21 cellular contexts compared by ENCODE assay signal in genomic region chr10:119852277-119852676, GRCh38. TPM values are rescaled to one million over a fixed set of nuclear protein-coding genes. Genes with fewer than 3 reads are reported as not detected.
DNase-seq lines count a peak whose midpoint lies in the region; ATAC-seq, FAIRE-seq and TF ChIP-seq lines count a peak whose summit lies in the region.
"Had no signal": no experiment of that assay in that cellular context is flagged by ENCODE, and none has a peak within 500 bp of the region (broad histone marks: within the 10 kb centered on the region; RNA-seq: fewer than 3 reads in every experiment).

No MANE protein-coding gene starts in this region.

- peak overlapping the region; percentile 7 for H2AK5ac ChIP-seq in mesenchymal stem cell (ENCODE audit: low read length, severe bottlenecking)

- ATAC-seq in T-helper 17 cell (no peak), GM21360 (IDR thresholded peaks at IDR 0.05; ENCODE audit: unreplicated experiment) (no peak), GM23338 (no peak)
- no peak for ATAC-seq in effector memory CD8-positive, alpha-beta T cell (replicated peaks)

- peak; percentile 23 for FAIRE-seq in GM12891 (lab: Jason Lieb, UNC)
- FAIRE-seq: D721Med, GM12892, H1 had no signal

- no peak overlapping the region for H3K9ac ChIP-seq in mesenchymal stem cell (ENCODE audit: low read length)
- H3K9ac ChIP-seq: BLaER1 had no signal

- no peaks in the 10 kb centered on the region for H3K9me3 ChIP-seq in T-helper 17 cell (ENCODE audit: control insufficient read depth, low read length, poor library complexity, severe bottlenecking)
- H3K9me3 ChIP-seq in mesenchymal stem cell (ENCODE audit: control insufficient read depth, low read length) = no peaks in the 10 kb centered on the region
- H3K9me3 ChIP-seq: BLaER1 had no signal

- WGBS in mesenchymal stem cell = 97% methylated on average over 6 of the region's 6 CpGs

- peaks cover 3% of the 10 kb centered on the region for H3K79me2 ChIP-seq in GM23338 (replicated peaks; ENCODE audit: insufficient read depth)

- H3K9me2 ChIP-seq in GM23338 (ENCODE audit: insufficient read depth) = no peaks in the 10 kb centered on the region

- H2AFZ ChIP-seq in mesenchymal stem cell (ENCODE audit: low read depth, low read length) (no peak overlapping the region), GM23338 (no peak overlapping the region)

- no peak overlapping the region for H3K18ac ChIP-seq in mesenchymal stem cell (ENCODE audit: low read depth in 1 of 2, low read length in 2 of 2)

- H3F3A ChIP-seq in GM23338 (replicated peaks; ENCODE audit: low read depth) = no peaks in the 10 kb centered on the region

- H3K4me1 ChIP-seq in mesenchymal stem cell (ENCODE audit: control insufficient read depth, insufficient read depth, low read depth, low read length) (peaks cover 3% of the 10 kb centered on the region), GM23338 (ENCODE audit: insufficient read depth) (no peaks in the 10 kb centered on the region)

- no peak overlapping the region for H3K4me3 ChIP-seq in mesenchymal stem cell (ENCODE audit: insufficient read depth in 1 of 2, low read depth in 1 of 2, low read length in 2 of 2)
- H3K4me3 ChIP-seq in GM23338 = no peak overlapping the region
- H3K4me3 ChIP-seq: BLaER1 had no signal

- H3K4me1 Mint-ChIP-seq in T-helper 17 cell = peaks cover 2% of the 10 kb centered on the region
- peaks cover 0 to 5% of the 10 kb centered on the region in 2 donors for H3K4me1 Mint-ChIP-seq in effector memory CD8-positive, alpha-beta T cell (ENCODE audit: low read depth in 2 of 2)
- no peaks in the 10 kb centered on the region for H3K4me1 Mint-ChIP-seq in GM23338
- H3K4me1 Mint-ChIP-seq: B cell had no signal

- DNase-seq in GM12891 (ENCODE audit: insufficient read length, low spot score) (no peak), T-helper 17 cell (no peak), mesenchymal stem cell (no peak), AML-193 (lab: John Stamatoyannopoulos, UW) (no peak), activated gamma-delta T cell treated with Interleukin-2 at 50 U/mL for 16 hours (no peak), GM23338 (ENCODE audit: low spot score) (no peak)
- DNase-seq in effector memory CD8-positive, alpha-beta T cell = no peak
- DNase-seq: CD4-positive, alpha-beta T cell; CD8-positive, alpha-beta memory T cell; DMS 273 treated with DMSO at 0.1 percent for 48 hours; DMS79 treated with DMSO at 0.1 percent for 48 hours; GF-D8; H7; HCEC 1CT had no signal

- no peak overlapping the region for H3K14ac ChIP-seq in mesenchymal stem cell (ENCODE audit: low read length in 2 of 2)

- H3K9me3 Mint-ChIP-seq in effector memory CD8-positive, alpha-beta T cell = no peaks in the 10 kb centered on the region
- no peaks in the 10 kb centered on the region for H3K9me3 Mint-ChIP-seq in GM23338
- H3K9me3 Mint-ChIP-seq: CD4-positive, alpha-beta T cell; CD8-positive, alpha-beta memory T cell had no signal

- H2BK120ac ChIP-seq in mesenchymal stem cell (ENCODE audit: low read depth, low read length) = no peak overlapping the region

- H2BK12ac ChIP-seq in mesenchymal stem cell (ENCODE audit: low read length in 2 of 2) = no peak overlapping the region

- H3K4ac ChIP-seq in mesenchymal stem cell (ENCODE audit: low read depth in 1 of 2, low read length in 2 of 2) = no peak overlapping the region

- H4K91ac ChIP-seq in mesenchymal stem cell (ENCODE audit: low read length) = no peak overlapping the region

- H3K4me2 ChIP-seq in mesenchymal stem cell (ENCODE audit: low read length, poor library complexity, severe bottlenecking) = no peak overlapping the region
- no peak overlapping the region for H3K4me2 ChIP-seq in GM23338
- H3K4me2 ChIP-seq: BLaER1 had no signal

- H3K27ac Mint-ChIP-seq in T-helper 17 cell (peak overlapping the region; percentile 34), GM23338 (no peak overlapping the region)
- H3K27ac Mint-ChIP-seq in effector memory CD8-positive, alpha-beta T cell = peak overlapping the region; percentile 36 to 73
- H3K27ac Mint-ChIP-seq: B cell; CD4-positive, alpha-beta T cell had no signal

- H4K8ac ChIP-seq in mesenchymal stem cell (ENCODE audit: low read length) = no peak overlapping the region

- no peaks in the 10 kb centered on the region for H4K20me1 ChIP-seq in GM23338 (replicated peaks; ENCODE audit: insufficient read depth)

- H3K36me3 ChIP-seq in mesenchymal stem cell (ENCODE audit: control insufficient read depth in 1 of 2, insufficient read depth in 2 of 2, low read depth in 1 of 2, low read length in 2 of 2) (peaks cover 16 to 70% of the 10 kb centered on the region in 2 experiments), GM23338 (ENCODE audit: insufficient read depth) (peaks cover 24% of the 10 kb centered on the region)

- H2BK15ac ChIP-seq in mesenchymal stem cell (ENCODE audit: low read depth, poor library complexity, severe bottlenecking) = no peak overlapping the region

- H3K27me3 Mint-ChIP-seq in T-helper 17 cell (no peaks in the 10 kb centered on the region), GM23338 (ENCODE audit: insufficient read depth, low read depth, poor library complexity) (peaks cover 1% of the 10 kb centered on the region)
- H3K27me3 Mint-ChIP-seq in effector memory CD8-positive, alpha-beta T cell = no peaks in the 10 kb centered on the region
- H3K27me3 Mint-ChIP-seq: B cell; CD4-positive, alpha-beta T cell; CD8-positive, alpha-beta memory T cell had no signal

- H3K4me3 Mint-ChIP-seq in T-helper 17 cell = no peak overlapping the region
- no peak overlapping the region for H3K4me3 Mint-ChIP-seq in effector memory CD8-positive, alpha-beta T cell
- no peak overlapping the region for H3K4me3 Mint-ChIP-seq in GM23338
- H3K4me3 Mint-ChIP-seq: B cell; CD4-positive, alpha-beta T cell; CD8-positive, alpha-beta memory T cell had no signal

- H3K23ac ChIP-seq in mesenchymal stem cell (ENCODE audit: low read length in 2 of 2) = no peak overlapping the region

- no peak for TF ChIP-seq CTCF in GM23338 (conservative IDR thresholded peaks at IDR 0.05; ENCODE audit: low read depth in 2 of 2)

- H2BK5ac ChIP-seq in mesenchymal stem cell (ENCODE audit: low read depth, low read length, poor library complexity, severe bottlenecking) = no peak overlapping the region

- H3K36me3 Mint-ChIP-seq in T-helper 17 cell (ENCODE audit: low read depth) (peaks cover 5% of the 10 kb centered on the region), GM23338 (ENCODE audit: low read depth) (peaks cover 71% of the 10 kb centered on the region)
- peaks cover 90% of the 10 kb centered on the region for H3K36me3 Mint-ChIP-seq in effector memory CD8-positive, alpha-beta T cell (ENCODE audit: insufficient read depth)

- no peaks in the 10 kb centered on the region for H3K27me3 ChIP-seq in mesenchymal stem cell (ENCODE audit: control insufficient read depth in 1 of 2, insufficient read depth in 1 of 2, low read length in 2 of 2)
- H3K27me3 ChIP-seq in GM23338 (ENCODE audit: insufficient read depth) = no peaks in the 10 kb centered on the region
- H3K27me3 ChIP-seq: BLaER1 had no signal

- peaks cover 9% of the 10 kb centered on the region for H3K79me1 ChIP-seq in mesenchymal stem cell (replicated peaks; ENCODE audit: low read length, poor library complexity, severe bottlenecking)

- TF ChIP-seq POLR2A in GM12891 (IDR thresholded peaks at IDR 0.05; ENCODE audit: low read depth, low read length) = no peak

- no peak overlapping the region for H3K27ac ChIP-seq in mesenchymal stem cell (ENCODE audit: low read length, poor library complexity, severe bottlenecking)
- H3K27ac ChIP-seq in GM23338 (ENCODE audit: low read depth) = no peak overlapping the region
- H3K27ac ChIP-seq: BLaER1, C4-2B had no signal

TF ChIP-seq in GM12891, 5 proteins besides CTCF, POLR2A, EP300 and RAD21:
- TF ChIP-seq SPI1 (IDR thresholded peaks at IDR 0.05; ENCODE audit: low read depth, low read length) (no peak), PAX5 (IDR thresholded peaks at IDR 0.05; ENCODE audit: insufficient read depth, low read length, severe bottlenecking) (no peak), TAF1 (IDR thresholded peaks at IDR 0.05; ENCODE audit: low read depth, low read length) (no peak), POU2F2 (IDR thresholded peaks at IDR 0.05; ENCODE audit: low read depth, low read length) (no peak), POLR2AphosphoS5 (IDR thresholded peaks at IDR 0.05; ENCODE audit: low read depth, low read length) (no peak)
TF ChIP-seq in GM12891: peak in this region for 0.

TF ChIP-seq in GM23338, 12 proteins besides CTCF, POLR2A, EP300 and RAD21 (continues in another document):
- TF ChIP-seq ETS1 (IDR thresholded peaks at IDR 0.05) = no peak
- TF ChIP-seq CREB1 (CRISPR knock-in tag; IDR thresholded peaks at IDR 0.05; ENCODE audit: low read depth) = no peak
- no peak for TF ChIP-seq EZH2 (IDR thresholded peaks at IDR 0.05; ENCODE audit: low read depth, unreplicated experiment)
- TF ChIP-seq ZNF331 (CRISPR knock-in tag; IDR thresholded peaks at IDR 0.05; ENCODE audit: low read depth) = no peak

RNA-seq across cellular contexts. Expression of gene MCMBP, which starts 20.4 kb away (rescaled TPM):
- polyA plus RNA-seq in GM12891 (2012; ENCODE audit: low read depth, missing spikeins) = 29.4 TPM
- 10 to 100 TPM; 32.9 to 34.4 TPM for total RNA-seq in T-helper 17 cell
- 28.6 TPM for polyA plus RNA-seq in mesenchymal stem cell (2013, experiment 1 of 2)
- 29.4 TPM for polyA plus RNA-seq in mesenchymal stem cell (2013, experiment 2 of 2)
- 64.4 and 76.6 TPM in 2 replicates for total RNA-seq in GM23338 (2014; rRNA removed; shearing (Covaris generic))
- polyA plus RNA-seq in GM23338 (2016; fragmentation: Nextera tagmentation; extraction: Ambion mirVana) = 30.9 and 31.7 TPM in 2 replicates

RNA-seq across cellular contexts. Expression of gene SEC23IP, which starts 40.3 kb away (rescaled TPM):
- polyA plus RNA-seq in GM12891 (2012; ENCODE audit: low read depth, missing spikeins) = 26.1 TPM
- 10 to 100 TPM; 30.4 to 43.2 TPM for total RNA-seq in T-helper 17 cell
- polyA plus RNA-seq in mesenchymal stem cell (2013, experiment 1 of 2) = 72.1 TPM
- 64.5 TPM for polyA plus RNA-seq in mesenchymal stem cell (2013, experiment 2 of 2)
- 27.9 and 35.2 TPM in 2 replicates for total RNA-seq in GM23338 (2014; rRNA removed; shearing (Covaris generic))
- polyA plus RNA-seq in GM23338 (2016; fragmentation: Nextera tagmentation; extraction: Ambion mirVana) = 26.2 and 35.6 TPM in 2 replicates
